In the genomic region with DNA sequence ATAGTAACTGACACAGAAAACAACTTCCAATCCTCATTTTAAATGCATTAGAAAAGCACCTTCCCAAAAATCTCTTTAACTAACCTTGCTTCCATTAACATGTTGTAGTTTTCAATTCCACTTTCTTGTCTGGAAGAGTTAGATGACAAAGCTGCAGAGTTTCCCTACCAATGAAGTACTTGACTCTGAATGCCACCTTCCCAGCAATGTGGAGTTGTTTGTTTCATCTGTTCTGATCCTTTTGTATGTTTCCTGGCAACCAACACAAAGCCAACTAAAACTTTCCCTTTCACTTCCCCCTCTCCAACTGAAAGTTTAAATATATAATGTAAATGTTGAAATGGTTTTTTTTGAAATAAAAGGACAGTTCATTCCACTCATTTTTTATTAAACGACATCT, we compare ENCODE assay signal across 9 cellular contexts. TPM values are rescaled to one million over a fixed set of nuclear protein-coding genes. Genes with fewer than 3 reads are reported as not detected.
DNase-seq lines count a peak whose midpoint lies in the region; ATAC-seq lines count a peak whose summit lies in the region.
"Had no signal": no experiment of that assay in that cellular context is flagged by ENCODE, and none has a peak within 500 bp of the region (broad histone marks: within the 10 kb centered on the region; RNA-seq: fewer than 3 reads in every experiment).

A gene (minus strand): TSS at position 193 of the 400 bp plus-strand sequence. CDS start 517 bp downstream, outside the sequence.

- peak within 1 kb of the TSS; percentile 21 for H2AFZ ChIP-seq in neuron (ENCODE audit: low read depth, low read length)

- H3K4me1 ChIP-seq in neuron (ENCODE audit: insufficient read depth, low read length) = peaks cover 44% of the 10 kb centered on the region

- H3K27me3 Mint-ChIP-seq in activated CD4-positive, alpha-beta T cell treated with anti-CD3 and anti-CD28 coated beads, Interleukin-2, amount 10 ng/mL, durations not matched to agents 7 days and 5 days = no peaks in the 10 kb centered on the region

- H3K9me3 ChIP-seq in neuron (ENCODE audit: low read length) = no peaks in the 10 kb centered on the region

- peak; percentile 52 for ATAC-seq in GM21423 (IDR thresholded peaks at IDR 0.05; ENCODE audit: unreplicated experiment)

- peaks cover 4% of the 10 kb centered on the region for H3K4me1 Mint-ChIP-seq in activated CD4-positive, alpha-beta T cell treated with anti-CD3 and anti-CD28 coated beads, Interleukin-2, amount 10 ng/mL, durations not matched to agents 7 days and 5 days

- H3K27me3 ChIP-seq in neuron (ENCODE audit: insufficient read depth, low read length) = no peaks in the 10 kb centered on the region

- H3K4me3 Mint-ChIP-seq in activated CD4-positive, alpha-beta T cell treated with anti-CD3 and anti-CD28 coated beads, Interleukin-2, amount 10 ng/mL, durations not matched to agents 7 days and 5 days = no peak within 1 kb of the TSS

- H3K27ac Mint-ChIP-seq in activated CD4-positive, alpha-beta T cell treated with anti-CD3 and anti-CD28 coated beads, Interleukin-2, amount 10 ng/mL, durations not matched to agents 7 days and 5 days = no peak within 1 kb of the TSS

- no peaks in the 10 kb centered on the region for H3K9me3 Mint-ChIP-seq in activated CD4-positive, alpha-beta T cell treated with anti-CD3 and anti-CD28 coated beads, Interleukin-2, amount 10 ng/mL, durations not matched to agents 7 days and 5 days

- CTCF ChIA-PET in activated CD4-positive, alpha-beta T cell treated with anti-CD3 and anti-CD28 coated beads, Interleukin-2, amount 10 ng/mL, durations not matched to agents 7 days and 5 days (lab: Charles Lee) = no interaction called here

- POLR2A ChIA-PET in activated CD4-positive, alpha-beta T cell treated with anti-CD3 and anti-CD28 coated beads, Interleukin-2, amount 10 ng/mL, durations not matched to agents 7 days and 5 days (lab: Charles Lee) = no interaction called here

- H3K4me3 ChIP-seq in neuron (ENCODE audit: low read length) = peak within 1 kb of the TSS; percentile 53

- no peaks in the 10 kb centered on the region for H3K36me3 Mint-ChIP-seq in activated CD4-positive, alpha-beta T cell treated with anti-CD3 and anti-CD28 coated beads, Interleukin-2, amount 10 ng/mL, durations not matched to agents 7 days and 5 days (ENCODE audit: low read depth)

- peak; percentile 93 for DNase-seq in MV-4-11 (lab: John Stamatoyannopoulos, UW)
- DNase-seq in dermis microvascular lymphatic vessel endothelial cell (ENCODE audit: low read depth in 2 of 2) = peak; percentile 28 to 55
- DNase-seq in cerebellar nuclear complex (lab: John Stamatoyannopoulos, UW) = no peak
- no peak for DNase-seq in NCI-H2081 treated with DMSO at 0.1 percent for 48 hours (lab: John Stamatoyannopoulos, UW)
- no peak for DNase-seq in T1000 (lab: John Stamatoyannopoulos, UW)
- no peak for DNase-seq in activated CD4-positive, alpha-beta T cell treated with anti-CD3 and anti-CD28 coated beads, Interleukin-2, amount 10 ng/mL, durations not matched to agents 7 days and 5 days
- DNase-seq: NCI-H524 treated with DMSO at 0.1 percent for 48 hours had no signal

- H3K36me3 ChIP-seq in neuron (ENCODE audit: insufficient read depth, low read length) = peaks cover 22% of the 10 kb centered on the region

RNA-seq across cellular contexts. Expression of the gene that starts here (rescaled TPM):
- total RNA-seq in dermis microvascular lymphatic vessel endothelial cell = 0.13 TPM in 2 replicates
- total RNA-seq in activated CD4-positive, alpha-beta T cell treated with anti-CD3 and anti-CD28 coated beads, Interleukin-2, amount 10 ng/mL, durations not matched to agents 7 days and 5 days = under 1 TPM; 0.40 to 0.47 TPM

Comparison
In these comparisons a context has a peak if more than half of its experiments do, and no peak if none do; other contexts are left out.
1. Peak in DNase-seq in dermis microvascular lymphatic vessel endothelial cell; RNA of the gene not detected or under 1 TPM.